ENCODE assay signal across 1 cellular context in the genomic region with DNA sequence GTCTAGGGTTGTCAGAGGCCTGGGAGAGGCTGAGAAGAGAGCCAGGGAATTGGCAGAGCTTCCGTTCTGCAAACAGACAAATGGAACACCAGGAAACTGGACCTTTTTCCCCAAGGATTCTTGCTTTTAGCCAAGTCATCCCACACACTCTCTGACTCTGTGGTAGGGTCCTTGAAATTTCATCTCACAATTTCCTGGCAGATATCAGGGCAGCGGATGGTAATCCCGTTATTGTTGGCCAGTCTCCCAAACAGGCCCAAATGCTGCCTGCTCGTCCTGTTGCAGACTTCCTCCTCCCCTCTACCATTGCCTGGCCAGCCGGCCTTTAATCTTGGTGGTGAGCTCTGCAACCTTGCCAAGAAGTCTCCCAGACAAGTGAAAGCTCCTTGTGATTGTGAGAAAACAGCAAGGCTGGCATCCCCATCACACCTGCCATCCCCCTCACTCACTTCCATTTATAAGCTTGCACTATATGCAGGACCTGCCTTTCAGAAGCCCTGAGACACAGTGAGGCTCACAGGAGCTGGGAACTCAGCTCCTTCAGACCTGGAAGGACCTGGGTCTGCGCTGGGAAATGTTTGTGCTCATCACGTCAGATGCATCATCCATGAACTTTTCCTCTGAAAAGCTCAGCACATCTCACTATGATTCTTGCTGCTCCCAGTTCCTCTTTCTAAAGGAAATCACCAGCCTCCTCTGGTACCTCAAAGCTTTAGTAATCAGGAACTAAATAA.
TF ChIP-seq lines count a peak whose summit lies in the region.

No MANE protein-coding gene starts in this region.

TF ChIP-seq in HEK293, 187 proteins besides CTCF, POLR2A, EP300 and RAD21 (continued from another document and continues in another):
- TF ChIP-seq, protein P1, sequence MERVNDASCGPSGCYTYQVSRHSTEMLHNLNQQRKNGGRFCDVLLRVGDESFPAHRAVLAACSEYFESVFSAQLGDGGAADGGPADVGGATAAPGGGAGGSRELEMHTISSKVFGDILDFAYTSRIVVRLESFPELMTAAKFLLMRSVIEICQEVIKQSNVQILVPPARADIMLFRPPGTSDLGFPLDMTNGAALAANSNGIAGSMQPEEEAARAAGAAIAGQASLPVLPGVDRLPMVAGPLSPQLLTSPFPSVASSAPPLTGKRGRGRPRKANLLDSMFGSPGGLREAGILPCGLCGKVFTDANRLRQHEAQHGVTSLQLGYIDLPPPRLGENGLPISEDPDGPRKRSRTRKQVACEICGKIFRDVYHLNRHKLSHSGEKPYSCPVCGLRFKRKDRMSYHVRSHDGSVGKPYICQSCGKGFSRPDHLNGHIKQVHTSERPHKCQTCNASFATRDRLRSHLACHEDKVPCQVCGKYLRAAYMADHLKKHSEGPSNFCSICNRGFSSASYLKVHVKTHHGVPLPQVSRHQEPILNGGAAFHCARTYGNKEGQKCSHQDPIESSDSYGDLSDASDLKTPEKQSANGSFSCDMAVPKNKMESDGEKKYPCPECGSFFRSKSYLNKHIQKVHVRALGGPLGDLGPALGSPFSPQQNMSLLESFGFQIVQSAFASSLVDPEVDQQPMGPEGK (tag by site-specific recombination; IDR thresholded peaks at IDR 0.05): no peak
- TF ChIP-seq, protein P2, sequence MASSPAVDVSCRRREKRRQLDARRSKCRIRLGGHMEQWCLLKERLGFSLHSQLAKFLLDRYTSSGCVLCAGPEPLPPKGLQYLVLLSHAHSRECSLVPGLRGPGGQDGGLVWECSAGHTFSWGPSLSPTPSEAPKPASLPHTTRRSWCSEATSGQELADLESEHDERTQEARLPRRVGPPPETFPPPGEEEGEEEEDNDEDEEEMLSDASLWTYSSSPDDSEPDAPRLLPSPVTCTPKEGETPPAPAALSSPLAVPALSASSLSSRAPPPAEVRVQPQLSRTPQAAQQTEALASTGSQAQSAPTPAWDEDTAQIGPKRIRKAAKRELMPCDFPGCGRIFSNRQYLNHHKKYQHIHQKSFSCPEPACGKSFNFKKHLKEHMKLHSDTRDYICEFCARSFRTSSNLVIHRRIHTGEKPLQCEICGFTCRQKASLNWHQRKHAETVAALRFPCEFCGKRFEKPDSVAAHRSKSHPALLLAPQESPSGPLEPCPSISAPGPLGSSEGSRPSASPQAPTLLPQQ (tag by site-specific recombination; IDR thresholded peaks at IDR 0.05): peak; percentile 83; the same call in 1 of the 2 replicates
- TF ChIP-seq ZSCAN23 (tag by site-specific recombination; IDR thresholded peaks at IDR 0.05) (no peak), ZNF155 (tag by site-specific recombination; IDR thresholded peaks at IDR 0.05) (no peak), MYNN (tag by site-specific recombination; IDR thresholded peaks at IDR 0.05; ENCODE audit: borderline replicate concordance) (no peak), ZBTB48 (tag by site-specific recombination; IDR thresholded peaks at IDR 0.05) (no peak), ZNF354C (tag by site-specific recombination; IDR thresholded peaks at IDR 0.05; ENCODE audit: borderline replicate concordance, low read depth) (no peak), ZNF707 (tag by site-specific recombination; IDR thresholded peaks at IDR 0.05) (no peak), ZBTB7A (tag by site-specific recombination; IDR thresholded peaks at IDR 0.05; ENCODE audit: low read depth) (no peak), BCL11A (tag by site-specific recombination; IDR thresholded peaks at IDR 0.05; ENCODE audit: low read depth) (no peak), ZFP41 (tag by site-specific recombination; IDR thresholded peaks at IDR 0.05; ENCODE audit: borderline replicate concordance) (no peak), ZNF132 (tag by site-specific recombination; IDR thresholded peaks at IDR 0.05; ENCODE audit: borderline replicate concordance) (no peak), SALL2 (tag by site-specific recombination; IDR thresholded peaks at IDR 0.05; ENCODE audit: borderline replicate concordance) (no peak), FEZF1 (tag by site-specific recombination; IDR thresholded peaks at IDR 0.05) (peak; percentile 47; the same call in 1 of the 2 replicates), MEIS1 (CRISPR knock-in tag; IDR thresholded peaks at IDR 0.05; ENCODE audit: borderline replicate concordance) (no peak), ZNF416 (tag by site-specific recombination; IDR thresholded peaks at IDR 0.05) (no peak), ZNF138 (tag by site-specific recombination; IDR thresholded peaks at IDR 0.05; ENCODE audit: borderline replicate concordance) (no peak)
- TF ChIP-seq, protein P3, sequence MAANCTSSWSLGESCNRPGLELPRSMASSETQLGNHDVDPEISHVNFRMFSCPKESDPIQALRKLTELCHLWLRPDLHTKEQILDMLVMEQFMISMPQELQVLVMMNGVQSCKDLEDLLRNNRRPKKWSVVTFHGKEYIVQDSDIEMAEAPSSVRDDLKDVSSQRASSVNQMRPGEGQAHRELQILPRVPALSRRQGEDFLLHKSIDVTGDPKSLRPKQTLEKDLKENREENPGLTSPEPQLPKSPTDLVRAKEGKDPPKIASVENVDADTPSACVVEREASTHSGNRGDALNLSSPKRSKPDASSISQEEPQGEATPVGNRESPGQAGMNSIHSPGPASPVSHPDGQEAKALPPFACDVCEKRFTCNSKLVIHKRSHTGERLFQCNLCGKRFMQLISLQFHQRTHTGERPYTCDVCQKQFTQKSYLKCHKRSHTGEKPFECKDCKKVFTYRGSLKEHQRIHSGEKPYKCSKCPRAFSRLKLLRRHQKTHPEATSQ (tag by site-specific recombination; IDR thresholded peaks at IDR 0.05): no peak
- TF ChIP-seq, protein P4, sequence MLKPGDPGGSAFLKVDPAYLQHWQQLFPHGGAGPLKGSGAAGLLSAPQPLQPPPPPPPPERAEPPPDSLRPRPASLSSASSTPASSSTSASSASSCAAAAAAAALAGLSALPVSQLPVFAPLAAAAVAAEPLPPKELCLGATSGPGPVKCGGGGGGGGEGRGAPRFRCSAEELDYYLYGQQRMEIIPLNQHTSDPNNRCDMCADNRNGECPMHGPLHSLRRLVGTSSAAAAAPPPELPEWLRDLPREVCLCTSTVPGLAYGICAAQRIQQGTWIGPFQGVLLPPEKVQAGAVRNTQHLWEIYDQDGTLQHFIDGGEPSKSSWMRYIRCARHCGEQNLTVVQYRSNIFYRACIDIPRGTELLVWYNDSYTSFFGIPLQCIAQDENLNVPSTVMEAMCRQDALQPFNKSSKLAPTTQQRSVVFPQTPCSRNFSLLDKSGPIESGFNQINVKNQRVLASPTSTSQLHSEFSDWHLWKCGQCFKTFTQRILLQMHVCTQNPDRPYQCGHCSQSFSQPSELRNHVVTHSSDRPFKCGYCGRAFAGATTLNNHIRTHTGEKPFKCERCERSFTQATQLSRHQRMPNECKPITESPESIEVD (tag by site-specific recombination; IDR thresholded peaks at IDR 0.05): no peak
- TF ChIP-seq, protein P5, sequence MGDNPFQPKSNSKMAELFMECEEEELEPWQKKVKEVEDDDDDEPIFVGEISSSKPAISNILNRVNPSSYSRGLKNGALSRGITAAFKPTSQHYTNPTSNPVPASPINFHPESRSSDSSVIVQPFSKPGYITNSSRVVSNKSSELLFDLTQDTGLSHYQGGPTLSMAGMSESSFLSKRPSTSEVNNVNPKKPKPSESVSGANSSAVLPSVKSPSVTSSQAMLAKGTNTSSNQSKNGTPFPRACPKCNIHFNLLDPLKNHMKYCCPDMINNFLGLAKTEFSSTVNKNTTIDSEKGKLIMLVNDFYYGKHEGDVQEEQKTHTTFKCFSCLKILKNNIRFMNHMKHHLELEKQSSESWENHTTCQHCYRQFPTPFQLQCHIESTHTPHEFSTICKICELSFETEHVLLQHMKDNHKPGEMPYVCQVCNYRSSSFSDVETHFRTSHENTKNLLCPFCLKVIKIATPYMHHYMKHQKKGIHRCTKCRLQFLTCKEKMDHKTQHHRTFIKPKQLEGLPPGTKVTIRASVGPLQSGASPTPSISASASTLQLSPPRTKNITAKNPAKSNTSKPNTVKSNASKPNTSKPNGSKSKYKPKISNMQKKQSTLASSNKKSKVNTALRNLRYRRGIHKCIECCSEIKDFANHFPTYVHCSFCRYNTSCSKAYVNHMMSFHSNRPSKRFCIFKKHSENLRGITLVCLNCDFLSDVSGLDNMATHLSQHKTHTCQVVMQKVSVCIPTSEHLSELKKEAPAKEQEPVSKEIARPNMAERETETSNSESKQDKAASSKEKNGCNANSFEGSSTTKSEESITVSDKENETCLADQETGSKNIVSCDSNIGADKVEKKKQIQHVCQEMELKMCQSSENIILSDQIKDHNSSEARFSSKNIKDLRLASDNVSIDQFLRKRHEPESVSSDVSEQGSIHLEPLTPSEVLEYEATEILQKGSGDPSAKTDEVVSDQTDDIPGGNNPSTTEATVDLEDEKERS (tag by site-specific recombination; IDR thresholded peaks at IDR 0.05): no peak
- TF ChIP-seq, protein P6, sequence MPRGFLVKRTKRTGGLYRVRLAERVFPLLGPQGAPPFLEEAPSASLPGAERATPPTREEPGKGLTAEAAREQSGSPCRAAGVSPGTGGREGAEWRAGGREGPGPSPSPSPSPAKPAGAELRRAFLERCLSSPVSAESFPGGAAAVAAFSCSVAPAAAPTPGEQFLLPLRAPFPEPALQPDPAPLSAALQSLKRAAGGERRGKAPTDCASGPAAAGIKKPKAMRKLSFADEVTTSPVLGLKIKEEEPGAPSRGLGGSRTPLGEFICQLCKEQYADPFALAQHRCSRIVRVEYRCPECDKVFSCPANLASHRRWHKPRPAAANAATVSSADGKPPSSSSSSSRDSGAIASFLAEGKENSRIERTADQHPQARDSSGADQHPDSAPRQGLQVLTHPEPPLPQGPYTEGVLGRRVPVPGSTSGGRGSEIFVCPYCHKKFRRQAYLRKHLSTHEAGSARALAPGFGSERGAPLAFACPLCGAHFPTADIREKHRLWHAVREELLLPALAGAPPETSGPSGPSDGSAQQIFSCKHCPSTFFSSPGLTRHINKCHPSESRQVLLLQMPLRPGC (tag by site-specific recombination; IDR thresholded peaks at IDR 0.05): no peak
- TF ChIP-seq, protein P7, sequence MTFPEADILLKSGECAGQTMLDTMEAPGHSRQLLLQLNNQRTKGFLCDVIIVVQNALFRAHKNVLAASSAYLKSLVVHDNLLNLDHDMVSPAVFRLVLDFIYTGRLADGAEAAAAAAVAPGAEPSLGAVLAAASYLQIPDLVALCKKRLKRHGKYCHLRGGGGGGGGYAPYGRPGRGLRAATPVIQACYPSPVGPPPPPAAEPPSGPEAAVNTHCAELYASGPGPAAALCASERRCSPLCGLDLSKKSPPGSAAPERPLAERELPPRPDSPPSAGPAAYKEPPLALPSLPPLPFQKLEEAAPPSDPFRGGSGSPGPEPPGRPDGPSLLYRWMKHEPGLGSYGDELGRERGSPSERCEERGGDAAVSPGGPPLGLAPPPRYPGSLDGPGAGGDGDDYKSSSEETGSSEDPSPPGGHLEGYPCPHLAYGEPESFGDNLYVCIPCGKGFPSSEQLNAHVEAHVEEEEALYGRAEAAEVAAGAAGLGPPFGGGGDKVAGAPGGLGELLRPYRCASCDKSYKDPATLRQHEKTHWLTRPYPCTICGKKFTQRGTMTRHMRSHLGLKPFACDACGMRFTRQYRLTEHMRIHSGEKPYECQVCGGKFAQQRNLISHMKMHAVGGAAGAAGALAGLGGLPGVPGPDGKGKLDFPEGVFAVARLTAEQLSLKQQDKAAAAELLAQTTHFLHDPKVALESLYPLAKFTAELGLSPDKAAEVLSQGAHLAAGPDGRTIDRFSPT (tag by site-specific recombination; IDR thresholded peaks at IDR 0.05): no peak
- TF ChIP-seq, protein P8, sequence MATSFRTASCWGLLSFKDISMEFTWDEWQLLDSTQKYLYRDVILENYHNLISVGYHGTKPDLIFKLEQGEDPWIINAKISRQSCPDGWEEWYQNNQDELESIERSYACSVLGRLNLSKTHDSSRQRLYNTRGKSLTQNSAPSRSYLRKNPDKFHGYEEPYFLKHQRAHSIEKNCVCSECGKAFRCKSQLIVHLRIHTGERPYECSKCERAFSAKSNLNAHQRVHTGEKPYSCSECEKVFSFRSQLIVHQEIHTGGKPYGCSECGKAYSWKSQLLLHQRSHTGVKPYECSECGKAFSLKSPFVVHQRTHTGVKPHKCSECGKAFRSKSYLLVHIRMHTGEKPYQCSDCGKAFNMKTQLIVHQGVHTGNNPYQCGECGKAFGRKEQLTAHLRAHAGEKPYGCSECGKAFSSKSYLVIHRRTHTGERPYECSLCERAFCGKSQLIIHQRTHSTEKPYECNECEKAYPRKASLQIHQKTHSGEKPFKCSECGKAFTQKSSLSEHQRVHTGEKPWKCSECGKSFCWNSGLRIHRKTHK (tag by site-specific recombination; IDR thresholded peaks at IDR 0.05): no peak
- TF ChIP-seq, protein P9, sequence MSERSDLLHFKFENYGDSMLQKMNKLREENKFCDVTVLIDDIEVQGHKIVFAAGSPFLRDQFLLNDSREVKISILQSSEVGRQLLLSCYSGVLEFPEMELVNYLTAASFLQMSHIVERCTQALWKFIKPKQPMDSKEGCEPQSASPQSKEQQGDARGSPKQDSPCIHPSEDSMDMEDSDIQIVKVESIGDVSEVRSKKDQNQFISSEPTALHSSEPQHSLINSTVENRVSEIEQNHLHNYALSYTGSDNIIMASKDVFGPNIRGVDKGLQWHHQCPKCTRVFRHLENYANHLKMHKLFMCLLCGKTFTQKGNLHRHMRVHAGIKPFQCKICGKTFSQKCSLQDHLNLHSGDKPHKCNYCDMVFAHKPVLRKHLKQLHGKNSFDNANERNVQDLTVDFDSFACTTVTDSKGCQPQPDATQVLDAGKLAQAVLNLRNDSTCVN (tag by site-specific recombination; optimal IDR thresholded peaks at IDR 0.05): no peak
